18 cellular contexts compared by ENCODE assay signal in genomic region chr7:66507764-66508296, GRCh38.
"Had no signal": no experiment of that assay in that cellular context is flagged by ENCODE, and none has a peak within 500 bp of the region (broad histone marks: within the 10 kb centered on the region; RNA-seq: fewer than 3 reads in every experiment).

No MANE protein-coding gene starts in this region.

- H3K4me3 ChIP-seq: cardiac muscle cell, esophagus squamous epithelium had no signal

- H3K27ac Mint-ChIP-seq: activated CD4-positive, alpha-beta memory T cell treated with anti-CD3 and anti-CD28 coated beads for 36 hours; activated CD8-positive, alpha-beta memory T cell treated with anti-CD3 and anti-CD28 coated beads, Interleukin-2, amount 10 ng/mL, durations not matched to agents 7 days and 5 days; activated naive CD4-positive, alpha-beta T cell treated with anti-CD3 and anti-CD28 coated beads for 36 hours; activated T-helper 2 cell treated with anti-CD3 and anti-CD28 coated beads, Interferon-gamma antibody, Interleukin-2, Interleukin-4, amounts not matched to agents 10 μg/mL and 5 μg/mL and 100 μg/mL, durations not matched to agents 14 hours and 24 hours and 36 hours; immature natural killer cell; naive B cell; stimulated activated memory B cell treated with anti-CD40 and anti-IgM and Interleukin-4, amounts not matched to agents 10 μg/mL and 1 μg/mL and 100 μg/mL, for 72 hours had no signal

- H3K27me3 ChIP-seq: cardiac muscle cell had no signal

- H3K9me3 Mint-ChIP-seq: activated CD4-positive, alpha-beta memory T cell treated with anti-CD3 and anti-CD28 coated beads for 36 hours; activated naive CD4-positive, alpha-beta T cell treated with anti-CD3 and anti-CD28 coated beads for 36 hours; activated T-helper 2 cell treated with anti-CD3 and anti-CD28 coated beads, Interferon-gamma antibody, Interleukin-2, Interleukin-4, amounts not matched to agents 10 μg/mL and 5 μg/mL and 100 μg/mL, durations not matched to agents 14 hours and 24 hours and 36 hours; naive B cell; stimulated activated memory B cell treated with anti-CD40 and anti-IgM and Interleukin-4, amounts not matched to agents 10 μg/mL and 1 μg/mL and 100 μg/mL, for 72 hours had no signal

- H3K4me1 Mint-ChIP-seq: stimulated activated memory B cell treated with anti-CD40 and anti-IgM and Interleukin-4, amounts not matched to agents 10 μg/mL and 1 μg/mL and 100 μg/mL, for 72 hours had no signal

- H3K36me3 Mint-ChIP-seq: activated CD4-positive, alpha-beta memory T cell treated with anti-CD3 and anti-CD28 coated beads for 36 hours; activated CD8-positive, alpha-beta memory T cell treated with anti-CD3 and anti-CD28 coated beads, Interleukin-2, amount 10 ng/mL, durations not matched to agents 7 days and 5 days; immature natural killer cell; naive B cell; stimulated activated memory B cell treated with anti-CD40 and anti-IgM and Interleukin-4, amounts not matched to agents 10 μg/mL and 1 μg/mL and 100 μg/mL, for 72 hours had no signal

- ATAC-seq: activated CD8-positive, alpha-beta memory T cell treated with anti-CD3 and anti-CD28 coated beads, Interleukin-2, amount 10 ng/mL, durations not matched to agents 7 days and 5 days; left colon; stimulated activated memory B cell treated with anti-CD40 and anti-IgM and Interleukin-4, amounts not matched to agents 10 μg/mL and 1 μg/mL and 100 μg/mL, for 72 hours had no signal

- H3K4me3 Mint-ChIP-seq: activated CD4-positive, alpha-beta memory T cell treated with anti-CD3 and anti-CD28 coated beads for 36 hours; activated CD8-positive, alpha-beta memory T cell treated with anti-CD3 and anti-CD28 coated beads, Interleukin-2, amount 10 ng/mL, durations not matched to agents 7 days and 5 days; activated naive CD4-positive, alpha-beta T cell treated with anti-CD3 and anti-CD28 coated beads for 36 hours; stimulated activated memory B cell treated with anti-CD40 and anti-IgM and Interleukin-4, amounts not matched to agents 10 μg/mL and 1 μg/mL and 100 μg/mL, for 72 hours had no signal

- H3K27ac ChIP-seq: cardiac muscle cell, esophagus squamous epithelium, neutrophil had no signal

- H3K9me3 ChIP-seq: esophagus squamous epithelium, neutrophil had no signal

- DNase-seq: activated CD4-positive, alpha-beta memory T cell treated with anti-CD3 and anti-CD28 coated beads for 36 hours; activated CD4-positive, CD25-positive, alpha-beta regulatory T cell treated with anti-CD3 and anti-CD28 coated beads, Interleukin-2, amount 50 U/mL, for 72 hours; activated CD8-positive, alpha-beta memory T cell treated with anti-CD3 and anti-CD28 coated beads, Interleukin-2, amount 10 ng/mL, durations not matched to agents 7 days and 5 days; activated naive CD4-positive, alpha-beta T cell treated with anti-CD3 and anti-CD28 coated beads for 36 hours; activated T-cell treated with anti-CD3 and anti-CD28 coated beads, Interleukin-2, amount 50 U/mL, for 1 hour; cortex of kidney; effector CD4-positive, alpha-beta T cell; esophagus squamous epithelium; foreskin melanocyte; immature natural killer cell; left colon; naive B cell; retina had no signal

- FAIRE-seq: endothelial cell of umbilical vein had no signal
